ENCODE assay signal across 12 cellular contexts in the genomic region with DNA sequence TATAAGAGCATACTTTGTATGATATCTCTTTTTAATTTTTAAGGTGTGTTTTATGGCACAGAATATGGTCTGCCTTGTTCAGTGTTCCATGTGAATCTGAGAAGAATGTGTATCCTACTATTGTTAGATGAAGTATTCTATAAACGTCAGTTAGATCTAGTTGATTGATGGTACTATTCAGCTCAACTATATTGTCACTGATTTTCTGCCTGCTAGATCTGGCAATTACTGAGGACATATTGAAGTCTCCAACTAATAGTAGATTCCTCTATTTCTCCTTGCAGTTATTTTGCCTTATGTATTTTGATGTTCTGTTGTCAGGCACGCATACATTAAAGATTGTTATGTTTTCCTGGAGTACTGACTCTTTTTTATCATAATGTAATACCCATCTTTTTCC. TPM values are rescaled to one million over a fixed set of nuclear protein-coding genes. Genes with fewer than 3 reads are reported as not detected.
"Had no signal": no experiment of that assay in that cellular context is flagged by ENCODE, and none has a peak within 500 bp of the region (broad histone marks: within the 10 kb centered on the region; RNA-seq: fewer than 3 reads in every experiment).

No MANE protein-coding gene starts in this region.

- H3K4me1 ChIP-seq: HAP-1 had no signal

- FAIRE-seq: H1, H54 had no signal

- H3K36me3 ChIP-seq: HAP-1 had no signal

- ATAC-seq: GM23338, HCT116 had no signal

- H3K4me3 ChIP-seq: GM23248, GM23338, HAP-1 had no signal

- H3K27ac ChIP-seq: GM23248 had no signal

- H3K4me2 ChIP-seq: GM23338 had no signal

- H3K27ac Mint-ChIP-seq: GM23338, H9, HFFc6 had no signal

- H2AFZ ChIP-seq: GM23248, GM23338 had no signal

- H3K9ac ChIP-seq: GM23248 had no signal

- H3K4me3 Mint-ChIP-seq: GM23338, H9, HFFc6 had no signal

- H3K9me3 Mint-ChIP-seq: GM23338, HFFc6 had no signal

- DNase-seq: GM23248, GOT3, H7, H9, HCEC 1CT, HFFc6 had no signal

- H3K9me3 ChIP-seq: HAP-1 had no signal

RNA-seq across cellular contexts. Expression of a gene that starts 39.8 kb away (rescaled TPM):
- total RNA-seq: GM23248, GM23338, H1, H4, H7, H9, HFFc6 had no signal
- polyA plus RNA-seq: GM23248, GM23338, H1 had no signal

RNA-seq across cellular contexts. Expression of a gene that starts 52.3 kb away (rescaled TPM):
- total RNA-seq: GM23248, H4, H7, H9, HFFc6 had no signal
- polyA plus RNA-seq: GM23248, GM23338 had no signal
